12 cellular contexts compared by ENCODE assay signal in genomic region chr2:181774601-181775179, GRCh38.
A peak's percentile ranks its signal among the peaks of the same experiment; 100 is the strongest.
DNase-seq lines count a peak whose midpoint lies in the region; ATAC-seq and TF ChIP-seq lines count a peak whose summit lies in the region.
"Had no signal": no experiment of that assay in that cellular context is flagged by ENCODE, and none has a peak within 500 bp of the region (broad histone marks: within the 10 kb centered on the region; RNA-seq: fewer than 3 reads in every experiment).

No MANE protein-coding gene starts in this region.

- peak; percentile 73 for ATAC-seq in GM18858 (IDR thresholded peaks at IDR 0.05; ENCODE audit: unreplicated experiment)
- peak; percentile 38 for ATAC-seq in HG02798 (IDR thresholded peaks at IDR 0.05; ENCODE audit: poor library complexity, unreplicated experiment)
- ATAC-seq in HG03097 (IDR thresholded peaks at IDR 0.05; ENCODE audit: low FRiP score, unreplicated experiment) = no peak
- ATAC-seq: CD8-positive, alpha-beta T cell had no signal

- CTCF ChIA-PET in Caco-2 (lab: Charles Lee) = no interaction called here

- BruUV-seq in Caco-2 (replicated peaks; lab: Mats Ljungman, UMichigan) = no TSS peak

- H3K9me3 ChIP-seq in Caco-2 = no peaks in the 10 kb centered on the region
- H3K9me3 ChIP-seq: uterus had no signal

- no peak for TF ChIP-seq CTCF in fibroblast of the aortic adventitia (IDR thresholded peaks at IDR 0.05; ENCODE audit: insufficient read depth, low read length)
- no peak for TF ChIP-seq CTCF in Caco-2 (IDR thresholded peaks at IDR 0.05; ENCODE audit: insufficient read depth in 1 of 2, low read depth in 1 of 2, low read length in 1 of 2, severe bottlenecking in 1 of 2, unreplicated experiment in 1 of 2)

- intact Hi-C loops in Caco-2 (cut with micrococcal nuclease; ENCODE audit: unreplicated experiment) = no loop called here

- H3K4me1 ChIP-seq in Caco-2 = peaks cover 13% of the 10 kb centered on the region
- H3K4me1 ChIP-seq: uterus had no signal

- no peak overlapping the region for H3K4me3 ChIP-seq in fibroblast of the aortic adventitia (ENCODE audit: low read depth, low read length)
- no peak overlapping the region for H3K4me3 ChIP-seq in Caco-2 (ENCODE audit: low read depth, low read length)
- H3K4me3 ChIP-seq: uterus had no signal

- no peak overlapping the region for H3K27ac Mint-ChIP-seq in Caco-2 (ENCODE audit: unreplicated experiment)
- H3K27ac Mint-ChIP-seq: CD8-positive, alpha-beta T cell; nephron progenitor cell had no signal

- H3K4me3 Mint-ChIP-seq in Caco-2 (ENCODE audit: unreplicated experiment) = no peak overlapping the region
- H3K4me3 Mint-ChIP-seq: CD8-positive, alpha-beta T cell; nephron progenitor cell had no signal

- no peaks in the 10 kb centered on the region for H3K27me3 Mint-ChIP-seq in Caco-2 (ENCODE audit: insufficient read depth, unreplicated experiment)

- POLR2A ChIA-PET in Caco-2 (lab: Charles Lee) = no interaction called here

- no peaks in the 10 kb centered on the region for H3K36me3 ChIP-seq in Caco-2 (ENCODE audit: control insufficient read depth, insufficient read depth, low read length)
- H3K36me3 ChIP-seq: uterus had no signal

- H3K9me3 Mint-ChIP-seq in Caco-2 (ENCODE audit: unreplicated experiment) = no peaks in the 10 kb centered on the region
- H3K9me3 Mint-ChIP-seq: CD8-positive, alpha-beta T cell had no signal

- no peaks in the 10 kb centered on the region for H3K36me3 Mint-ChIP-seq in Caco-2 (ENCODE audit: insufficient read depth, unreplicated experiment)
- H3K36me3 Mint-ChIP-seq: CD8-positive, alpha-beta T cell had no signal

- H3K4me1 Mint-ChIP-seq in Caco-2 (ENCODE audit: low read depth, unreplicated experiment) = no peaks in the 10 kb centered on the region

- no peaks in the 10 kb centered on the region for H3K27me3 ChIP-seq in Caco-2 (replicated peaks; ENCODE audit: control insufficient read depth, insufficient read depth, low read length)
- H3K27me3 ChIP-seq: uterus had no signal

- DNase-seq in NOMO-1 treated with DMSO at 0.1 percent for 48 hours (lab: John Stamatoyannopoulos, UW; ENCODE audit: unreplicated experiment) = peak; percentile 74
- peak; percentile 57 for DNase-seq in fibroblast of the aortic adventitia (ENCODE audit: low read depth)
- no peak for DNase-seq in Caco-2
- no peak for DNase-seq in AG20443 (ENCODE audit: low spot score)
- no peak for DNase-seq in NK-92 treated with Interleukin-12 subunit alpha and Interleukin-12 subunit beta, amount 100 ng/mL, for 24 hours (lab: John Stamatoyannopoulos, UW)
- DNase-seq: activated T-cell treated with anti-CD3 and anti-CD28 coated beads, Interleukin-2, amount 50 U/mL, for 48 hours; CD8-positive, alpha-beta T cell; nephron progenitor cell; uterus had no signal

Comparison
In these comparisons a context has a peak if more than half of its experiments do, and no peak if none do; other contexts are left out.
1. DNase-seq: peak in NOMO-1 treated with DMSO at 0.1 percent for 48 hours (single experiment) and fibroblast of the aortic adventitia (single experiment); none in Caco-2 (0 of 2), AG20443 (single experiment) and NK-92 treated with Interleukin-12 subunit alpha and Interleukin-12 subunit beta, amount 100 ng/mL, for 24 hours (single experiment).